Comparison of ENCODE assay signal across 19 cellular contexts in the genomic region with DNA sequence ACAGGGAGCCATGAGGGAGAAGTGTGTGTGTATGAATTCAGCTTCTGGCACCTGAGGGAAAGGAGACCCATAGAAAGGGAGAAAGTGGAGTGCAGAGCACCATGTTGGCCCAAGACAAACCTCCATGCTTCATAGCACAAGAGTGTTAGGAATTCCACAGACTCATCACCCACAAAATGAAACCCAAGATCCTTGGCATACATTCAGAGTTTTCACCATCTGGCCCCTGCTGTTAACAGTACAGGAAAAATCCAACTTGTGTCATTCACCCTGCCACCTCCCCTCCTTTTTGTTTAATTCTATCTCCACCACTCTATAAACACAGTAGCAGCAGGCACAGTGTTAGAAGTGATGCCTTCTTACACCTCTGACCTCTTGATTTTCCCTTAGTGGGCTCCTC. TPM values are rescaled to one million over a fixed set of nuclear protein-coding genes. Genes with fewer than 3 reads are reported as not detected.
A peak's percentile ranks its signal among the peaks of the same experiment; 100 is the strongest.
DNase-seq lines count a peak whose midpoint lies in the region; TF ChIP-seq lines count a peak whose summit lies in the region.
"Had no signal": no experiment of that assay in that cellular context is flagged by ENCODE, and none has a peak within 500 bp of the region (broad histone marks: within the 10 kb centered on the region; RNA-seq: fewer than 3 reads in every experiment).

No MANE protein-coding gene starts in this region.

- H3K9me3 Mint-ChIP-seq in activated naive CD4-positive, alpha-beta T cell treated with anti-CD3 and anti-CD28 coated beads, Interleukin-2, amount 10 ng/mL, durations not matched to agents 7 days and 5 days, result no peaks in the 10 kb centered on the region

- H3K9me3 ChIP-seq in vagina, result no peaks in the 10 kb centered on the region
- H3K9me3 ChIP-seq: Peyer's patch, sigmoid colon had no signal

- no peaks in the 10 kb centered on the region for H3K36me3 ChIP-seq in vagina
- H3K36me3 ChIP-seq: neural progenitor cell, Peyer's patch, sigmoid colon had no signal

- H3K4me3 ChIP-seq in choroid plexus epithelial cell (ENCODE audit: low read depth, low read length), result no peak overlapping the region
- H3K4me3 ChIP-seq in skeletal muscle cell (ENCODE audit: low read depth, low read length), result no peak overlapping the region
- no peak overlapping the region for H3K4me3 ChIP-seq in vagina
- H3K4me3 ChIP-seq: K562, lung, neural progenitor cell, Peyer's patch, sigmoid colon had no signal

- peaks cover 7% of the 10 kb centered on the region for H3K27me3 Mint-ChIP-seq in activated naive CD4-positive, alpha-beta T cell treated with anti-CD3 and anti-CD28 coated beads, Interleukin-2, amount 10 ng/mL, durations not matched to agents 7 days and 5 days

- H3K27ac ChIP-seq in vagina, result no peak overlapping the region
- H3K27ac ChIP-seq: neural progenitor cell, Peyer's patch, sigmoid colon had no signal

- no peaks in the 10 kb centered on the region for H3K36me3 Mint-ChIP-seq in activated naive CD4-positive, alpha-beta T cell treated with anti-CD3 and anti-CD28 coated beads, Interleukin-2, amount 10 ng/mL, durations not matched to agents 7 days and 5 days
- H3K36me3 Mint-ChIP-seq: activated naive CD8-positive, alpha-beta T cell; neural progenitor cell had no signal

- CTCF ChIA-PET in activated naive CD4-positive, alpha-beta T cell treated with anti-CD3 and anti-CD28 coated beads, Interleukin-2, amount 10 ng/mL, durations not matched to agents 7 days and 5 days (lab: Charles Lee), result no interaction called here

- no peaks in the 10 kb centered on the region for H3K27me3 ChIP-seq in vagina
- H3K27me3 ChIP-seq: neural progenitor cell, Peyer's patch, sigmoid colon had no signal

- no peak for TF ChIP-seq POLR2A in vagina (IDR thresholded peaks at IDR 0.05)

- H3K4me3 Mint-ChIP-seq in activated naive CD4-positive, alpha-beta T cell treated with anti-CD3 and anti-CD28 coated beads, Interleukin-2, amount 10 ng/mL, durations not matched to agents 7 days and 5 days, result no peak overlapping the region
- H3K4me3 Mint-ChIP-seq: activated naive CD8-positive, alpha-beta T cell; neural progenitor cell had no signal

- TF ChIP-seq CTCF in choroid plexus epithelial cell (conservative IDR thresholded peaks at IDR 0.05; ENCODE audit: low read depth, low read length) (no peak), GM10266 (IDR thresholded peaks at IDR 0.05; ENCODE audit: control insufficient read depth, insufficient read depth, low read depth, missing control alignments) (no peak), vagina (IDR thresholded peaks at IDR 0.05) (no peak)

- no peak overlapping the region for H3K27ac Mint-ChIP-seq in activated naive CD4-positive, alpha-beta T cell treated with anti-CD3 and anti-CD28 coated beads, Interleukin-2, amount 10 ng/mL, durations not matched to agents 7 days and 5 days
- H3K27ac Mint-ChIP-seq: activated naive CD8-positive, alpha-beta T cell; neural progenitor cell had no signal

- H3K4me1 ChIP-seq in vagina, result no peaks in the 10 kb centered on the region
- H3K4me1 ChIP-seq: neural progenitor cell, Peyer's patch, sigmoid colon had no signal

- intact Hi-C loops in vagina (cut with DNase I), result no loop called here

- DNase-seq in GM04504 (ENCODE audit: low read depth) (peak; percentile 8), NCI-H2171 (lab: John Stamatoyannopoulos, UW) (peak; percentile 90), choroid plexus epithelial cell (ENCODE audit: low read depth) (peak; percentile 67), skeletal muscle cell (ENCODE audit: low read depth) (peak; percentile 25), GM10266 (ENCODE audit: extremely low spot score) (no peak), vagina (ENCODE audit: extremely low spot score in 2 of 2) (no peak)
- DNase-seq in activated naive CD4-positive, alpha-beta T cell treated with anti-CD3 and anti-CD28 coated beads, Interleukin-2, amount 10 ng/mL, durations not matched to agents 7 days and 5 days, result no peak
- DNase-seq: activated T-cell treated with anti-CD3 and anti-CD28 coated beads for 4 hours; erythroblast; NCI-H82; Peyer's patch; sigmoid colon; stimulated activated CD4-positive, alpha-beta T cell treated with anti-CD3 and anti-CD28 coated beads, Interleukin-4, amount 100 ng/mL, for 4 hours; trophoblast cell had no signal

- H3K4me1 Mint-ChIP-seq in activated naive CD4-positive, alpha-beta T cell treated with anti-CD3 and anti-CD28 coated beads, Interleukin-2, amount 10 ng/mL, durations not matched to agents 7 days and 5 days, result no peaks in the 10 kb centered on the region
- H3K4me1 Mint-ChIP-seq: neural progenitor cell had no signal

RNA-seq across cellular contexts. Expression of a gene that starts 60.0 kb away (rescaled TPM):
- 2.9 TPM for total RNA-seq in vagina
- total RNA-seq: T-helper 1 cell treated with Interleukin-12 subunit alpha and Interleukin-12 subunit beta and Interleukin-4 antibody, amounts not matched to agents 30 ng/mL and 1 ng/mL, for 36 hours had no signal

Comparison
In these comparisons a context has a peak if more than half of its experiments do, and no peak if none do; other contexts are left out.
1. DNase-seq: peak in GM04504 (single experiment), NCI-H2171 (single experiment), choroid plexus epithelial cell (single experiment) and skeletal muscle cell (single experiment); none in activated naive CD4-positive, alpha-beta T cell treated with anti-CD3 and anti-CD28 coated beads, Interleukin-2, amount 10 ng/mL, durations not matched to agents 7 days and 5 days (single experiment), GM10266 (single experiment) and vagina (0 of 2).